In the genomic region with DNA sequence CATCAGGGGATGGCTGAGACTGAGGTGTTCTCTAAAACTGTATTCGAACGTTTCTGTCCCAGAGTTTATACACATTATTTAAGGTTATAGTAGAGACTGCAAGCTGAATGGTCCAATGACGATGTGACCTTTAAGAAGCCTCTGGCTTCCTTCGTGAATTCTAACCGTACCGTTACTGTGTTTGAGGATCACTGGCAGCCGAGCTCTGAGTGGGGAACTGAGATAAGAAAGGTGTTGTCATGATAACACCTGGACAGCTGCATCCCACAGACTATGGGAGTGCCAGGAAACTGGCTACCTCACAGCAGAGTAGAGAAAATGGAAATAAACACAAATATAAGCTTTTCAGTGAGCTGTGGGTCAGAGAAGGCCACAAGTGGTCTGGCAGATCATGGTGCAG, we compare ENCODE assay signal across 32 cellular contexts.
"Had no signal": no experiment of that assay in that cellular context is flagged by ENCODE, and none has a peak within 500 bp of the region (broad histone marks: within the 10 kb centered on the region; RNA-seq: fewer than 3 reads in every experiment).

No MANE protein-coding gene starts in this region.

- H3K9me3 ChIP-seq: adrenal gland, ascending aorta, body of pancreas, breast epithelium had no signal

- H3K27ac ChIP-seq: adrenal gland, ascending aorta, body of pancreas, brain microvascular endothelial cell, breast epithelium, cardiac muscle cell had no signal

- ATAC-seq: activated naive CD4-positive, alpha-beta T cell treated with anti-CD3 and anti-CD28 coated beads, Interleukin-2, amount 50 U/mL, for 72 hours; activated naive CD8-positive, alpha-beta T cell treated with anti-CD3 and anti-CD28 coated beads, Interleukin-2, amount 50 U/mL, for 24 hours; activated T-cell treated with anti-CD3 and anti-CD28 coated beads, Interleukin-2, amount 50 U/mL, for 4 hours; activated T-cell treated with anti-CD3 and anti-CD28 coated beads, Interleukin-2, amount 50 U/mL, for 72 hours; activated T-helper 17 cell treated with anti-CD3 and anti-CD28 coated beads, Interleukin-2, amount 50 U/mL, for 72 hours; body of pancreas had no signal

- H3K4me1 ChIP-seq: ascending aorta, breast epithelium had no signal

- H3K27me3 ChIP-seq: adrenal gland, ascending aorta, body of pancreas, brain microvascular endothelial cell, breast epithelium, cardiac muscle cell had no signal

- DNase-seq: activated effector memory CD4-positive, alpha-beta T cell treated with anti-CD3 and anti-CD28 coated beads, Interleukin-2, amount 50 U/mL, for 16 hours; activated effector memory CD4-positive, alpha-beta T cell treated with Interleukin-2 at 50 U/mL for 16 hours; activated gamma-delta T cell; activated gamma-delta T cell treated with Interleukin-2 at 50 U/mL for 16 hours; activated naive CD4-positive, alpha-beta T cell; activated naive CD4-positive, alpha-beta T cell treated with anti-CD3 and anti-CD28 coated beads for 36 hours; activated naive CD4-positive, alpha-beta T cell treated with anti-CD3 and anti-CD28 coated beads, Interleukin-2, amount 10 ng/mL, durations not matched to agents 7 days and 5 days; activated naive CD4-positive, alpha-beta T cell treated with anti-CD3 and anti-CD28 coated beads, Interleukin-2, amount 50 U/mL, for 16 hours; activated naive CD4-positive, alpha-beta T cell treated with Interleukin-2 at 50 U/mL for 16 hours; activated naive CD8-positive, alpha-beta T cell treated with anti-CD3 and anti-CD28 coated beads for 36 hours; activated naive CD8-positive, alpha-beta T cell treated with anti-CD3 and anti-CD28 coated beads, Interleukin-2, amount 10 ng/mL, durations not matched to agents 7 days and 5 days; activated naive CD8-positive, alpha-beta T cell treated with anti-CD3 and anti-CD28 coated beads, Interleukin-2, amount 50 U/mL, for 24 hours; activated T-cell treated with anti-CD3 and anti-CD28 coated beads, Interleukin-2, amount 50 U/mL, for 1 hour; activated T-cell treated with anti-CD3 and anti-CD28 coated beads, Interleukin-2, amount 50 U/mL, for 24 hours; activated T-cell treated with anti-CD3 and anti-CD28 coated beads, Interleukin-2, amount 50 U/mL, for 4 hours; activated T-cell treated with anti-CD3 and anti-CD28 coated beads, Interleukin-2, amount 50 U/mL, for 48 hours; activated T-cell treated with anti-CD3 and anti-CD28 coated beads, Interleukin-2, amount 50 U/mL, for 72 hours; adrenal gland; amniotic stem cell; amygdala; anterior cingulate cortex; aorta; body of pancreas; brain microvascular endothelial cell; central memory CD4-positive, alpha-beta T cell; cerebellar nuclear complex had no signal

- H3K36me3 ChIP-seq: adrenal gland, ascending aorta, brain microvascular endothelial cell, breast epithelium, cardiac muscle cell had no signal

- FAIRE-seq: astrocyte had no signal

- H3K4me3 ChIP-seq: adrenal gland, ascending aorta, body of pancreas, breast epithelium, cardiac muscle cell had no signal
